In the genomic region with DNA sequence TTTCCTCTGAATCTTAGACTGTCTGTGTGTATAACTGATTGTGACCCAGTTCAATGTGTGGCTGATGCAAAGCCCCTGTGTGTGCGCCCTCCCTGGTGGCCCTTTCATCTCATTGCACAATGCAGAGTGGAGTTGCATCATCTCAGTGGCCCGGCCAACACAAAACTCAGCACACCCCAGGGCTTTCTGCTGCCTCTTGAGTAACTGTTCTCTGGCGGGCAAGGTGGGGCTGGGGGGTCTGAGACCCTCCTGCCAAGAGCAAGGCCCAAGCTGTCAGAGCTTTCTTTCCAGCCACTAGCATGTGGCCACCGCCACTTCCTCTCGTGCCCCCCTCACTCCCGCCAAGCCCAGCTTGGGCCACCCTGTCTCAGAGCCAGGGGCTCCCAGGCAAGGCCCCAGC, we compare ENCODE assay signal across 9 cellular contexts.
DNase-seq lines count a peak whose midpoint lies in the region; ATAC-seq and TF ChIP-seq lines count a peak whose summit lies in the region.
"Had no signal": no experiment of that assay in that cellular context is flagged by ENCODE, and none has a peak within 500 bp of the region (broad histone marks: within the 10 kb centered on the region; RNA-seq: fewer than 3 reads in every experiment).

No MANE protein-coding gene starts in this region.

- H3K4me3 ChIP-seq in WERI-Rb-1 (ENCODE audit: low read depth, low read length) (no peak overlapping the region), upper lobe of right lung (no peak overlapping the region)

- peaks cover 7% of the 10 kb centered on the region for H3K4me1 ChIP-seq in upper lobe of right lung

- no peaks in the 10 kb centered on the region for H3K9me3 ChIP-seq in WERI-Rb-1 (ENCODE audit: severe bottlenecking)
- no peaks in the 10 kb centered on the region for H3K9me3 ChIP-seq in upper lobe of right lung

- H3K27ac ChIP-seq in WERI-Rb-1 (peak overlapping the region; percentile 44), upper lobe of right lung (peak overlapping the region; percentile 60)

- no peaks in the 10 kb centered on the region for H3K9me3 Mint-ChIP-seq in activated naive CD4-positive, alpha-beta T cell treated with anti-CD3 and anti-CD28 coated beads, Interleukin-2, amount 50 U/mL, for 72 hours

- H3K36me3 Mint-ChIP-seq in activated naive CD4-positive, alpha-beta T cell treated with anti-CD3 and anti-CD28 coated beads, Interleukin-2, amount 50 U/mL, for 72 hours = no peaks in the 10 kb centered on the region
- H3K36me3 Mint-ChIP-seq: CD4-positive, CD25-positive, alpha-beta regulatory T cell had no signal

- H3K36me3 ChIP-seq in WERI-Rb-1 = no peaks in the 10 kb centered on the region
- no peaks in the 10 kb centered on the region for H3K36me3 ChIP-seq in upper lobe of right lung

- no peak overlapping the region for H3K27ac Mint-ChIP-seq in activated naive CD4-positive, alpha-beta T cell treated with anti-CD3 and anti-CD28 coated beads, Interleukin-2, amount 50 U/mL, for 72 hours
- H3K27ac Mint-ChIP-seq: CD4-positive, CD25-positive, alpha-beta regulatory T cell had no signal

- peak; percentile 73 for DNase-seq in NK-92 treated with Interleukin-12 subunit alpha and Interleukin-12 subunit beta, amount 100 ng/mL, for 24 hours (lab: John Stamatoyannopoulos, UW)
- no peak for DNase-seq in NK-92 (lab: John Stamatoyannopoulos, UW; ENCODE audit: unreplicated experiment)
- DNase-seq in WERI-Rb-1 = peak; percentile 45
- peak; percentile 51 for DNase-seq in hepatic stellate cell (ENCODE audit: low spot score)
- peak; percentile 73 for DNase-seq in upper lobe of right lung
- DNase-seq in activated naive CD4-positive, alpha-beta T cell treated with anti-CD3 and anti-CD28 coated beads, Interleukin-2, amount 50 U/mL, for 72 hours (ENCODE audit: low spot score in 2 of 2) = no peak
- no peak for DNase-seq in RPMI8226
- DNase-seq: CD4-positive, CD25-positive, alpha-beta regulatory T cell had no signal

- intact Hi-C loops in upper lobe of right lung (cut with DNase I) = loop anchor here (5.0 kb wide), 1 partner anchor 126 kb away; no protein-coding TSS in a partner anchor

- TF ChIP-seq CTCF in WERI-Rb-1 (IDR thresholded peaks at IDR 0.05; ENCODE audit: low read depth, low read length) (peak; percentile 28; the same call in 1 of the 2 replicates), upper lobe of right lung (IDR thresholded peaks at IDR 0.05) (no peak)

- ATAC-seq in upper lobe of right lung = peak; percentile 66
- ATAC-seq in HG03039 (IDR thresholded peaks at IDR 0.05; ENCODE audit: unreplicated experiment) = no peak
- ATAC-seq in activated naive CD4-positive, alpha-beta T cell treated with anti-CD3 and anti-CD28 coated beads, Interleukin-2, amount 50 U/mL, for 72 hours = no peak

- H3K27me3 ChIP-seq in WERI-Rb-1 (ENCODE audit: insufficient read depth, low read depth, severe bottlenecking) (no peaks in the 10 kb centered on the region), upper lobe of right lung (no peaks in the 10 kb centered on the region)

Comparison
In these comparisons a context has a peak if more than half of its experiments do, and no peak if none do; other contexts are left out.
1. DNase-seq: peak in NK-92 treated with Interleukin-12 subunit alpha and Interleukin-12 subunit beta, amount 100 ng/mL, for 24 hours (single experiment), WERI-Rb-1 (single experiment), hepatic stellate cell (single experiment) and upper lobe of right lung (single experiment); none in NK-92 (single experiment), activated naive CD4-positive, alpha-beta T cell treated with anti-CD3 and anti-CD28 coated beads, Interleukin-2, amount 50 U/mL, for 72 hours (0 of 2) and RPMI8226 (single experiment).